ENCODE assay signal across 20 cellular contexts in genomic region chr2:130762910-130763385, GRCh38. TPM values are rescaled to one million over a fixed set of nuclear protein-coding genes. Genes with fewer than 3 reads are reported as not detected.
DNase-seq lines count a peak whose midpoint lies in the region; ATAC-seq and TF ChIP-seq lines count a peak whose summit lies in the region.
"Had no signal": no experiment of that assay in that cellular context is flagged by ENCODE, and none has a peak within 500 bp of the region (broad histone marks: within the 10 kb centered on the region; RNA-seq: fewer than 3 reads in every experiment).

No MANE protein-coding gene starts in this region.

- H3K4me3 ChIP-seq in right atrium auricular region (no peak overlapping the region), neuronal stem cell (ENCODE audit: low read length in 2 of 2) (no peak overlapping the region), spleen (no peak overlapping the region), Karpas-422 (ENCODE audit: low read length) (no peak overlapping the region)
- H3K4me3 ChIP-seq: A549, GM23248 had no signal

- TF ChIP-seq CTCF in right atrium auricular region (IDR thresholded peaks at IDR 0.05): no peak
- TF ChIP-seq CTCF in spleen (IDR thresholded peaks at IDR 0.05 in 8 of 11, conservative IDR thresholded peaks at IDR 0.05 in 3 of 11): no peak

- H3K18ac ChIP-seq in neuronal stem cell (ENCODE audit: low read length): peak overlapping the region; percentile 35

- no peak overlapping the region for H2BK15ac ChIP-seq in neuronal stem cell (ENCODE audit: low read length)

- H3K4me1 ChIP-seq in right atrium auricular region: no peaks in the 10 kb centered on the region
- peaks cover 0 to 4% of the 10 kb centered on the region in 2 donors for H3K4me1 ChIP-seq in neuronal stem cell (ENCODE audit: control insufficient read depth in 2 of 2, insufficient read depth in 1 of 2, low read depth in 1 of 2, low read length in 2 of 2)
- no peaks in the 10 kb centered on the region for H3K4me1 ChIP-seq in spleen
- H3K4me1 ChIP-seq in Karpas-422 (ENCODE audit: low read length): no peaks in the 10 kb centered on the region
- H3K4me1 ChIP-seq: A549, Caco-2 had no signal

- H2AFZ ChIP-seq in neuronal stem cell (ENCODE audit: low read length) (no peak overlapping the region), Karpas-422 (ENCODE audit: low read length) (no peak overlapping the region)
- H2AFZ ChIP-seq: GM23248 had no signal

- no peak overlapping the region for H3K9ac ChIP-seq in neuronal stem cell (ENCODE audit: low read depth, low read length, poor library complexity)
- no peak overlapping the region for H3K9ac ChIP-seq in Karpas-422 (ENCODE audit: low read length)
- H3K9ac ChIP-seq: GM23248 had no signal

- no peaks in the 10 kb centered on the region for H3K27me3 ChIP-seq in right atrium auricular region
- H3K27me3 ChIP-seq in neuronal stem cell (ENCODE audit: control insufficient read depth in 3 of 3, insufficient read depth in 3 of 3, low read depth in 1 of 3, low read length in 3 of 3): peaks cover 0 to 7% (median 4%) of the 10 kb centered on the region in 3 experiments
- peaks cover 0 to 71% (median 2%) of the 10 kb centered on the region in 7 donors for H3K27me3 ChIP-seq in spleen (replicated peaks in 1 of 7)
- H3K27me3 ChIP-seq in Karpas-422 (ENCODE audit: low read length): no peaks in the 10 kb centered on the region

- H2AK5ac ChIP-seq in neuronal stem cell (ENCODE audit: low read depth, low read length): no peak overlapping the region

- no peak overlapping the region for H2BK12ac ChIP-seq in neuronal stem cell (ENCODE audit: low read length)

- no peak overlapping the region for H2BK5ac ChIP-seq in neuronal stem cell (ENCODE audit: low read length)

- no peak overlapping the region for H3K23ac ChIP-seq in neuronal stem cell (ENCODE audit: low read depth, low read length, poor library complexity)

- no peak for ATAC-seq in HG03175 (IDR thresholded peaks at IDR 0.05; ENCODE audit: unreplicated experiment)
- ATAC-seq: HCT116 had no signal

- no peak overlapping the region for H3K4ac ChIP-seq in neuronal stem cell (ENCODE audit: low read length)

- no CpG with 5 or more reads among the region's 22 CpGs for WGBS in neuronal stem cell (ENCODE audit: extremely low coverage in 2 of 2, insufficient read length in 2 of 2, insufficient replicate concordance in 1 of 2), 2 donors
- 70 to 88% (median 86%) methylated on average over 10 to 22 of the region's 22 CpGs for WGBS in spleen, 5 donors

- no peaks in the 10 kb centered on the region for H3K79me2 ChIP-seq in Karpas-422 (ENCODE audit: low read length)

- H4K8ac ChIP-seq in neuronal stem cell (ENCODE audit: low read depth, low read length): no peak overlapping the region

- intact Hi-C loops in cardiac septum (cut with DNase I): no loop called here
- intact Hi-C loops in spleen (cut with DNase I; ENCODE audit: low total_unique reads): no loop called here

- H4K20me1 ChIP-seq in Karpas-422 (ENCODE audit: insufficient read depth, low read depth, low read length): no peaks in the 10 kb centered on the region

- H3K36me3 ChIP-seq in right atrium auricular region (no peaks in the 10 kb centered on the region), neuronal stem cell (replicated peaks in 1 of 2; ENCODE audit: control insufficient read depth in 2 of 2, insufficient read depth in 2 of 2, low read length in 2 of 2) (no peaks in the 10 kb centered on the region), spleen (no peaks in the 10 kb centered on the region), Karpas-422 (ENCODE audit: insufficient read depth, low read length) (no peaks in the 10 kb centered on the region)

- no peak overlapping the region for H3K14ac ChIP-seq in neuronal stem cell (ENCODE audit: low read length)

- no peak overlapping the region for H2BK120ac ChIP-seq in neuronal stem cell (ENCODE audit: low read depth, low read length)

- H3K27ac ChIP-seq in right atrium auricular region (no peak overlapping the region), neuronal stem cell (replicated peaks; ENCODE audit: low read length) (no peak overlapping the region), spleen (no peak overlapping the region), Karpas-422 (ENCODE audit: low read length) (no peak overlapping the region)
- H3K27ac ChIP-seq: 22Rv1, A549, C4-2B, GM23248 had no signal

- H3K9me2 ChIP-seq in Karpas-422 (replicated peaks; ENCODE audit: insufficient read depth, low read length): no peaks in the 10 kb centered on the region

- no peaks in the 10 kb centered on the region for H3K79me1 ChIP-seq in neuronal stem cell (ENCODE audit: low read depth, low read length)

- H3K4me2 ChIP-seq in neuronal stem cell (ENCODE audit: insufficient read depth, low read length, poor library complexity, severe bottlenecking): no peak overlapping the region
- H3K4me2 ChIP-seq in Karpas-422 (ENCODE audit: low read depth, low read length, poor library complexity, severe bottlenecking): no peak overlapping the region
- H3K4me2 ChIP-seq: A549 had no signal

- H4K91ac ChIP-seq in neuronal stem cell (ENCODE audit: low read depth, low read length, poor library complexity): no peak overlapping the region

- TF ChIP-seq POLR2A in spleen (IDR thresholded peaks at IDR 0.05): no peak

- H3K9me3 ChIP-seq in right atrium auricular region (no peaks in the 10 kb centered on the region), neuronal stem cell (replicated peaks in 1 of 2; ENCODE audit: control insufficient read depth in 2 of 2, insufficient read depth in 1 of 2, low read depth in 1 of 2, low read length in 2 of 2) (no peaks in the 10 kb centered on the region), spleen (no peaks in the 10 kb centered on the region), Karpas-422 (ENCODE audit: low read length) (no peaks in the 10 kb centered on the region)
- H3K9me3 ChIP-seq: A549, Caco-2 had no signal

- DNase-seq in cardiac septum (ENCODE audit: low spot score) (peak; percentile 22), right atrium auricular region (ENCODE audit: low spot score) (no peak), neuronal stem cell (ENCODE audit: low spot score) (no peak), spleen (peak; percentile 65), SW 1271 (lab: John Stamatoyannopoulos, UW) (no peak), Karpas-422 (no peak)
- DNase-seq: AML-193; Caco-2; CD4-positive, alpha-beta T cell; GM23248; HFFc6 had no signal

RNA-seq across cellular contexts. Expression of gene AMER3, which starts 7.6 kb away (rescaled TPM):
- total RNA-seq in cardiac septum: not detected
- not detected for total RNA-seq in right atrium auricular region
- 0.01 TPM for polyA plus RNA-seq in neuronal stem cell (2013, experiment 1 of 2)
- not detected for polyA plus RNA-seq in neuronal stem cell (2013, experiment 2 of 2)
- not detected for total RNA-seq in spleen
- not detected for polyA plus RNA-seq in spleen
- not detected in 2 replicates for total RNA-seq in Karpas-422 (2014; rRNA removed; shearing (Covaris generic); ENCODE audit: low replicate concordance)
- total RNA-seq: CD4-positive, alpha-beta T cell; GM23248; H4; HepG2; HFFc6 had no signal
- polyA plus RNA-seq: A549, BJ, GM23248, HepG2, IgD-negative memory B cell had no signal

RNA-seq across cellular contexts. Expression of gene GPR148, which starts 34.1 kb away (rescaled TPM):
- total RNA-seq in cardiac septum (not detected), right atrium auricular region (not detected), spleen (not detected)
- not detected for polyA plus RNA-seq in neuronal stem cell (2013, experiment 1 of 2)
- polyA plus RNA-seq in neuronal stem cell (2013, experiment 2 of 2): not detected
- polyA plus RNA-seq in spleen: not detected
- not detected in 2 replicates for total RNA-seq in Karpas-422 (2014; rRNA removed; shearing (Covaris generic); ENCODE audit: low replicate concordance)
- total RNA-seq: Caco-2; CD4-positive, alpha-beta T cell; GM23248; H4; HepG2; HFFc6 had no signal
- polyA plus RNA-seq: A549, BJ, GM23248, HepG2, IgD-negative memory B cell had no signal

Comparison
In these comparisons a context has a peak if more than half of its experiments do, and no peak if none do; other contexts are left out.
1. DNase-seq: peak in cardiac septum (single experiment) and spleen (single experiment); none in right atrium auricular region (single experiment), neuronal stem cell (single experiment), SW 1271 (0 of 2) and Karpas-422 (single experiment).